In genomic region chr16:27174007-27174406, GRCh38 we compare ENCODE assay signal across 8 cellular contexts. TPM values are rescaled to one million over a fixed set of nuclear protein-coding genes. Genes with fewer than 3 reads are reported as not detected.
DNase-seq lines count a peak whose midpoint lies in the region; ATAC-seq and TF ChIP-seq lines count a peak whose summit lies in the region.

No MANE protein-coding gene starts in this region.

- no peak overlapping the region for H3K4ac ChIP-seq in mesenchymal stem cell (ENCODE audit: low read depth in 1 of 2, low read length in 2 of 2)

- no peaks in the 10 kb centered on the region for H3K79me1 ChIP-seq in mesenchymal stem cell (replicated peaks; ENCODE audit: low read length, poor library complexity, severe bottlenecking)

- H3K4me1 ChIP-seq in upper lobe of right lung (no peaks in the 10 kb centered on the region), mesenchymal stem cell (ENCODE audit: control insufficient read depth, insufficient read depth, low read depth, low read length) (peaks cover under 1% of the 10 kb centered on the region)

- H3K14ac ChIP-seq in mesenchymal stem cell (ENCODE audit: low read length in 2 of 2): no peak overlapping the region

- peaks cover 7% of the 10 kb centered on the region; the same call in 1 of the 2 replicates for H3K36me3 Mint-ChIP-seq in WTC11

- DNase-seq in activated gamma-delta T cell treated with Interleukin-2 at 50 U/mL for 16 hours (peak; percentile 52), activated gamma-delta T cell (lab: John Stamatoyannopoulos, UW) (no peak), dermis blood vessel endothelial cell (peak; percentile 37), upper lobe of right lung (no peak), WTC11 (ENCODE audit: low spot score) (no peak), mesenchymal stem cell (no peak)
- peak; percentile 23 for DNase-seq in activated CD4-positive, alpha-beta T cell treated with anti-CD3 and anti-CD28 coated beads for 1 hour

- WGBS in mesenchymal stem cell: 88% methylated on average over 7 of the region's 8 CpGs

- H2BK120ac ChIP-seq in mesenchymal stem cell (ENCODE audit: low read depth, low read length): no peak overlapping the region

- H3K27ac Mint-ChIP-seq in WTC11: no peak overlapping the region

- no peaks in the 10 kb centered on the region for H3K36me3 ChIP-seq in upper lobe of right lung
- no peaks in the 10 kb centered on the region for H3K36me3 ChIP-seq in mesenchymal stem cell (ENCODE audit: control insufficient read depth in 1 of 2, insufficient read depth in 2 of 2, low read depth in 1 of 2, low read length in 2 of 2)

- no peak overlapping the region for H2BK15ac ChIP-seq in mesenchymal stem cell (ENCODE audit: low read depth, poor library complexity, severe bottlenecking)

- H4K91ac ChIP-seq in mesenchymal stem cell (ENCODE audit: low read length): no peak overlapping the region

- peaks cover 6% of the 10 kb centered on the region for H3K27me3 Mint-ChIP-seq in WTC11 (ENCODE audit: low read depth)

- no peak overlapping the region for H2BK12ac ChIP-seq in mesenchymal stem cell (ENCODE audit: low read length in 2 of 2)

- H4K8ac ChIP-seq in mesenchymal stem cell (ENCODE audit: low read length): no peak overlapping the region

- no peak overlapping the region for H3K23ac ChIP-seq in mesenchymal stem cell (ENCODE audit: low read length in 2 of 2)

- H3K27ac ChIP-seq in upper lobe of right lung (no peak overlapping the region), mesenchymal stem cell (ENCODE audit: low read length, poor library complexity, severe bottlenecking) (no peak overlapping the region)

- H3K9ac ChIP-seq in mesenchymal stem cell (ENCODE audit: low read length): no peak overlapping the region

- H3K4me3 ChIP-seq in upper lobe of right lung (no peak overlapping the region), mesenchymal stem cell (ENCODE audit: insufficient read depth in 1 of 2, low read depth in 1 of 2, low read length in 2 of 2) (no peak overlapping the region)

- intact Hi-C loops in upper lobe of right lung (cut with DNase I): no loop called here

- no peak overlapping the region for H2AK5ac ChIP-seq in mesenchymal stem cell (ENCODE audit: low read length, severe bottlenecking)

- H3K4me3 Mint-ChIP-seq in WTC11: no peak overlapping the region

- H2BK5ac ChIP-seq in mesenchymal stem cell (ENCODE audit: low read depth, low read length, poor library complexity, severe bottlenecking): no peak overlapping the region

- no peaks in the 10 kb centered on the region for H3K9me3 ChIP-seq in upper lobe of right lung
- peaks cover 5% of the 10 kb centered on the region for H3K9me3 ChIP-seq in mesenchymal stem cell (ENCODE audit: control insufficient read depth, low read length)

- CTCF ChIA-PET in WTC11 (lab: Charles Lee): interaction anchor here (1.1 to 1.3 kb wide), 3 partner anchors 182 to 198 kb away, joined by 3 to 6 read pairs (median 3); no protein-coding TSS in a partner anchor

- ATAC-seq in upper lobe of right lung (peak; percentile 12), WTC11 (no peak), GM19397 (IDR thresholded peaks at IDR 0.05; ENCODE audit: unreplicated experiment) (no peak)

- H3K27me3 ChIP-seq in upper lobe of right lung: peaks cover 2% of the 10 kb centered on the region
- no peaks in the 10 kb centered on the region for H3K27me3 ChIP-seq in mesenchymal stem cell (ENCODE audit: control insufficient read depth in 1 of 2, insufficient read depth in 1 of 2, low read length in 2 of 2)

- H3K4me1 Mint-ChIP-seq in WTC11: no peaks in the 10 kb centered on the region

- peaks cover 14% of the 10 kb centered on the region for H3K9me3 Mint-ChIP-seq in WTC11

- H3K18ac ChIP-seq in mesenchymal stem cell (ENCODE audit: low read depth in 1 of 2, low read length in 2 of 2): no peak overlapping the region

- H3K4me2 ChIP-seq in mesenchymal stem cell (ENCODE audit: low read length, poor library complexity, severe bottlenecking): no peak overlapping the region

- no peak overlapping the region for H2AFZ ChIP-seq in mesenchymal stem cell (ENCODE audit: low read depth, low read length)

- POLR2A ChIA-PET in WTC11 (lab: Charles Lee): no interaction called here

- no peak for TF ChIP-seq CTCF in upper lobe of right lung (IDR thresholded peaks at IDR 0.05)
- TF ChIP-seq CTCF in WTC11 (IDR thresholded peaks at IDR 0.05): no peak

TF ChIP-seq in WTC11, 78 proteins besides CTCF, POLR2A, EP300 and RAD21:
- TF ChIP-seq, protein P1, sequence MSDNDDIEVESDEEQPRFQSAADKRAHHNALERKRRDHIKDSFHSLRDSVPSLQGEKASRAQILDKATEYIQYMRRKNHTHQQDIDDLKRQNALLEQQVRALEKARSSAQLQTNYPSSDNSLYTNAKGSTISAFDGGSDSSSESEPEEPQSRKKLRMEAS (CRISPR knock-in tag; IDR thresholded peaks at IDR 0.05): no peak
- TF ChIP-seq RORB (CRISPR knock-in tag; IDR thresholded peaks at IDR 0.05) (no peak), IRF2 (CRISPR knock-in tag; IDR thresholded peaks at IDR 0.05; ENCODE audit: borderline replicate concordance, low read depth) (no peak), ESRRA (CRISPR knock-in tag; IDR thresholded peaks at IDR 0.05; ENCODE audit: borderline replicate concordance) (no peak), E2F5 (CRISPR knock-in tag; IDR thresholded peaks at IDR 0.05) (no peak), TCF7 (CRISPR knock-in tag; IDR thresholded peaks at IDR 0.05; ENCODE audit: low read depth) (no peak), ZNF317 (CRISPR knock-in tag; IDR thresholded peaks at IDR 0.05; ENCODE audit: borderline replicate concordance, low read depth) (no peak), ETV6 (CRISPR knock-in tag; IDR thresholded peaks at IDR 0.05) (no peak), ZNF425 (CRISPR knock-in tag; conservative IDR thresholded peaks at IDR 0.05) (no peak), ZNF281 (CRISPR knock-in tag; IDR thresholded peaks at IDR 0.05) (no peak)
TF ChIP-seq in WTC11: peak in this region for 0.

RNA-seq across cellular contexts. Expression of gene KDM8, which starts 29.3 kb away (rescaled TPM):
- 3.7 and 4.7 TPM in 2 replicates for total RNA-seq in dermis blood vessel endothelial cell
- total RNA-seq in upper lobe of right lung: 6.1 TPM
- 10.9 to 16.5 TPM (median 11.7 TPM) in 3 replicates for total RNA-seq in WTC11 (2021)
- 1.9 TPM for polyA plus RNA-seq in mesenchymal stem cell (2013, experiment 1 of 2)
- polyA plus RNA-seq in mesenchymal stem cell (2013, experiment 2 of 2): 1.7 TPM

Comparison
In these comparisons a context has a peak if more than half of its experiments do, and no peak if none do; other contexts are left out.
1. DNase-seq: peak in activated gamma-delta T cell treated with Interleukin-2 at 50 U/mL for 16 hours (single experiment), activated CD4-positive, alpha-beta T cell treated with anti-CD3 and anti-CD28 coated beads for 1 hour (single experiment) and dermis blood vessel endothelial cell (single experiment); none in activated gamma-delta T cell (single experiment), upper lobe of right lung (single experiment), WTC11 (single experiment) and mesenchymal stem cell (single experiment).